Comparison of ENCODE assay signal across 8 cellular contexts in genomic region chrX:101485212-101486064, GRCh38. TPM values are rescaled to one million over a fixed set of nuclear protein-coding genes. Genes with fewer than 3 reads are reported as not detected.
DNase-seq lines count a peak whose midpoint lies in the region; ATAC-seq lines count a peak whose summit lies in the region.

Gene ARMCX4 (plus strand): TSS chrX:101485456. CDS start chrX:101488590, 3,134 bp downstream.

- peaks cover 5% of the 10 kb centered on the region for H3K4me1 Mint-ChIP-seq in activated T-cell treated with anti-CD3 and anti-CD28 coated beads, Interleukin-2, amount 50 U/mL, for 72 hours (ENCODE audit: low read depth)
- peaks cover 0 to 6% of the 10 kb centered on the region in 2 donors for H3K4me1 Mint-ChIP-seq in natural killer cell treated with Interleukin-12 subunit alpha and Interleukin-12 subunit beta and Interleukin-15 and Interleukin-18, amount 100 ng/mL, for 72 hours (ENCODE audit: low read depth in 2 of 2)

- H3K9ac ChIP-seq in stomach smooth muscle (ENCODE audit: low read length in 2 of 2), result peak within 1 kb of the TSS; percentile 66 to 78

- peaks cover 0 to 13% of the 10 kb centered on the region in 2 donors for H3K36me3 ChIP-seq in stomach smooth muscle (ENCODE audit: control insufficient read depth in 2 of 2, insufficient read depth in 2 of 2, low read length in 2 of 2)

- no peaks in the 10 kb centered on the region for H3K9me3 Mint-ChIP-seq in activated T-cell treated with anti-CD3 and anti-CD28 coated beads, Interleukin-2, amount 50 U/mL, for 72 hours
- H3K9me3 Mint-ChIP-seq in natural killer cell treated with Interleukin-12 subunit alpha and Interleukin-12 subunit beta and Interleukin-15 and Interleukin-18, amount 100 ng/mL, for 72 hours, result no peaks in the 10 kb centered on the region

- H3K4me1 ChIP-seq in stomach smooth muscle (ENCODE audit: control insufficient read depth, insufficient read depth, low read length), result peaks cover 6% of the 10 kb centered on the region

- H3K4me3 Mint-ChIP-seq in activated T-cell treated with anti-CD3 and anti-CD28 coated beads, Interleukin-2, amount 50 U/mL, for 72 hours, result peak within 1 kb of the TSS; percentile 77 to 85
- peak within 1 kb of the TSS; percentile 58 for H3K4me3 Mint-ChIP-seq in natural killer cell treated with Interleukin-12 subunit alpha and Interleukin-12 subunit beta and Interleukin-15 and Interleukin-18, amount 100 ng/mL, for 72 hours

- peak within 1 kb of the TSS; percentile 77 to 78 for H3K4me3 ChIP-seq in stomach smooth muscle (ENCODE audit: low read length in 2 of 2)

- H3K27ac Mint-ChIP-seq in activated T-cell treated with anti-CD3 and anti-CD28 coated beads, Interleukin-2, amount 50 U/mL, for 72 hours, result no peak within 1 kb of the TSS
- no peak within 1 kb of the TSS for H3K27ac Mint-ChIP-seq in natural killer cell treated with Interleukin-12 subunit alpha and Interleukin-12 subunit beta and Interleukin-15 and Interleukin-18, amount 100 ng/mL, for 72 hours

- H3K27ac ChIP-seq in stomach smooth muscle (ENCODE audit: low read length), result peak within 1 kb of the TSS; percentile 41

- DNase-seq in NCI-H345 (lab: John Stamatoyannopoulos, UW), result peak; percentile 67
- DNase-seq in activated T-cell treated with anti-CD3 and anti-CD28 coated beads, Interleukin-2, amount 50 U/mL, for 72 hours, result peak; percentile 50 to 64
- peak; percentile 61 for DNase-seq in fibroblast of peridontal ligament (ENCODE audit: extremely low read depth)
- DNase-seq in natural killer cell treated with Interleukin-12 subunit alpha and Interleukin-12 subunit beta and Interleukin-15 and Interleukin-18, amount 100 ng/mL, for 72 hours (ENCODE audit: low spot score), result no peak
- DNase-seq in NCI-H1048 (lab: John Stamatoyannopoulos, UW), result no peak
- DNase-seq in MV-4-11 (lab: John Stamatoyannopoulos, UW), result no peak

- no peaks in the 10 kb centered on the region for H3K9me3 ChIP-seq in stomach smooth muscle (ENCODE audit: control insufficient read depth in 2 of 2, low read length in 2 of 2)

- peak; percentile 62 for ATAC-seq in GM19351 (IDR thresholded peaks at IDR 0.05; ENCODE audit: unreplicated experiment)
- peak; percentile 91 to 94 for ATAC-seq in activated T-cell treated with anti-CD3 and anti-CD28 coated beads, Interleukin-2, amount 50 U/mL, for 72 hours (replicated peaks in 1 of 2)
- peak; percentile 31 to 56 for ATAC-seq in natural killer cell treated with Interleukin-12 subunit alpha and Interleukin-12 subunit beta and Interleukin-15 and Interleukin-18, amount 100 ng/mL, for 72 hours

- H3K27me3 ChIP-seq in stomach smooth muscle (ENCODE audit: control insufficient read depth in 1 of 2, insufficient read depth in 2 of 2, low read length in 2 of 2), result peaks cover 0 to 4% of the 10 kb centered on the region in 2 donors

- peaks cover 5% of the 10 kb centered on the region for H3K27me3 Mint-ChIP-seq in activated T-cell treated with anti-CD3 and anti-CD28 coated beads, Interleukin-2, amount 50 U/mL, for 72 hours (ENCODE audit: low read depth)
- H3K27me3 Mint-ChIP-seq in natural killer cell treated with Interleukin-12 subunit alpha and Interleukin-12 subunit beta and Interleukin-15 and Interleukin-18, amount 100 ng/mL, for 72 hours, result peaks cover 0 to 13% of the 10 kb centered on the region in 2 donors

- H3K36me3 Mint-ChIP-seq in activated T-cell treated with anti-CD3 and anti-CD28 coated beads, Interleukin-2, amount 50 U/mL, for 72 hours (ENCODE audit: insufficient read depth in 2 of 2), result no peaks in the 10 kb centered on the region
- H3K36me3 Mint-ChIP-seq in natural killer cell treated with Interleukin-12 subunit alpha and Interleukin-12 subunit beta and Interleukin-15 and Interleukin-18, amount 100 ng/mL, for 72 hours, result no peaks in the 10 kb centered on the region

RNA-seq across cellular contexts. Expression of gene ARMCX4, which starts in this region (rescaled TPM):
- 10 to 100 TPM in 1 of 2 donors, 1 to 10 TPM in 1; 7.7 to 10.0 TPM for total RNA-seq in activated T-cell treated with anti-CD3 and anti-CD28 coated beads, Interleukin-2, amount 50 U/mL, for 72 hours
- total RNA-seq in natural killer cell treated with Interleukin-12 subunit alpha and Interleukin-12 subunit beta and Interleukin-15 and Interleukin-18, amount 100 ng/mL, for 72 hours, result 1 to 10 TPM; 2.7 to 7.4 TPM

Comparison
In these comparisons a context has a peak if more than half of its experiments do, and no peak if none do; other contexts are left out.
1. DNase-seq: peak in NCI-H345 (single experiment), activated T-cell treated with anti-CD3 and anti-CD28 coated beads, Interleukin-2, amount 50 U/mL, for 72 hours (2 of 2) and fibroblast of peridontal ligament (single experiment); none in natural killer cell treated with Interleukin-12 subunit alpha and Interleukin-12 subunit beta and Interleukin-15 and Interleukin-18, amount 100 ng/mL, for 72 hours (single experiment), NCI-H1048 (single experiment) and MV-4-11 (single experiment).
2. Peak in every context shown above with its lines, with median percentiles within 50 percentile points of each other: ATAC-seq.